Comparison of ENCODE assay signal across 14 cellular contexts in genomic region chr19:7788178-7788932, GRCh38. TPM values are rescaled to one million over a fixed set of nuclear protein-coding genes. Genes with fewer than 3 reads are reported as not detected.
DNase-seq lines count a peak whose midpoint lies in the region; ATAC-seq and TF ChIP-seq lines count a peak whose summit lies in the region.
"Had no signal": no experiment of that assay in that cellular context is flagged by ENCODE, and none has a peak within 500 bp of the region (broad histone marks: within the 10 kb centered on the region; RNA-seq: fewer than 3 reads in every experiment).

No MANE protein-coding gene starts in this region.

- peaks cover 0 to 9% (median 0%) of the 10 kb centered on the region in 12 donors for H3K9me3 ChIP-seq in heart left ventricle
- no peaks in the 10 kb centered on the region for H3K9me3 ChIP-seq in vagina
- H3K9me3 ChIP-seq: SJSA1 had no signal

- 2 to 3% (median 2%) methylated on average over 17 to 67 of the region's 67 CpGs for WGBS in heart left ventricle, 4 donors

- H3K27me3 ChIP-seq in heart left ventricle: peaks cover 18 to 71% (median 44%) of the 10 kb centered on the region in 9 donors
- no peaks in the 10 kb centered on the region for H3K27me3 ChIP-seq in vagina
- H3K27me3 ChIP-seq: SJSA1 had no signal

- no peak for TF ChIP-seq CTCF in heart left ventricle (IDR thresholded peaks at IDR 0.05)
- TF ChIP-seq CTCF in glutamatergic neuron (IDR thresholded peaks at IDR 0.05; ENCODE audit: partially characterized antibody, unreplicated experiment): no peak
- no peak for TF ChIP-seq CTCF in vagina (IDR thresholded peaks at IDR 0.05)

- H3K36me3 ChIP-seq in heart left ventricle: no peaks in the 10 kb centered on the region
- no peaks in the 10 kb centered on the region for H3K36me3 ChIP-seq in vagina
- H3K36me3 ChIP-seq: HAP-1, SJSA1 had no signal

- H3K4me3 Mint-ChIP-seq in glutamatergic neuron (ENCODE audit: unreplicated experiment): no peak overlapping the region
- H3K4me3 Mint-ChIP-seq in naive B cell: peak overlapping the region in 7 of 8 donors; percentile 15 to 91 (median 71)

- TF ChIP-seq POLR2A in heart left ventricle (IDR thresholded peaks at IDR 0.05) (no peak), vagina (IDR thresholded peaks at IDR 0.05) (no peak)

- H3K27ac Mint-ChIP-seq in glutamatergic neuron (ENCODE audit: unreplicated experiment): no peak overlapping the region
- H3K27ac Mint-ChIP-seq in naive B cell: no peak overlapping the region
- H3K27ac Mint-ChIP-seq: activated naive CD4-positive, alpha-beta T cell treated with anti-CD3 and anti-CD28 coated beads for 36 hours had no signal

- H3K4me1 ChIP-seq in heart left ventricle (peaks cover 0 to 12% (median 0%) of the 10 kb centered on the region in 12 donors), vagina (peaks cover 9% of the 10 kb centered on the region)
- H3K4me1 ChIP-seq: HAP-1, SJSA1 had no signal

- peaks cover 8% of the 10 kb centered on the region for H3K9me3 Mint-ChIP-seq in glutamatergic neuron (ENCODE audit: unreplicated experiment)
- peaks cover 0 to 10% (median 5%) of the 10 kb centered on the region in 7 donors for H3K9me3 Mint-ChIP-seq in naive B cell
- H3K9me3 Mint-ChIP-seq: activated naive CD4-positive, alpha-beta T cell treated with anti-CD3 and anti-CD28 coated beads for 36 hours had no signal

- peaks cover 8% of the 10 kb centered on the region for H3K36me3 Mint-ChIP-seq in glutamatergic neuron (ENCODE audit: unreplicated experiment)
- no peaks in the 10 kb centered on the region for H3K36me3 Mint-ChIP-seq in naive B cell

- H3K4me1 Mint-ChIP-seq in glutamatergic neuron (ENCODE audit: low read depth, unreplicated experiment) (no peaks in the 10 kb centered on the region), naive B cell (peaks cover 19 to 32% (median 26%) of the 10 kb centered on the region in 3 donors)

- H3K27me3 Mint-ChIP-seq in glutamatergic neuron (ENCODE audit: unreplicated experiment) (peaks cover 8% of the 10 kb centered on the region), naive B cell (peaks cover 4 to 52% (median 30%) of the 10 kb centered on the region in 3 donors)

- H3K27ac ChIP-seq in heart left ventricle (no peak overlapping the region), vagina (no peak overlapping the region)
- H3K27ac ChIP-seq: SJSA1 had no signal

- DNase-seq in heart left ventricle (peak in 1 of 5 donors; percentile 60), cardiac septum (ENCODE audit: low spot score) (no peak), glutamatergic neuron (peak; percentile 57), naive B cell (no peak), vagina (ENCODE audit: extremely low spot score in 2 of 2) (no peak), RPMI8226 (no peak)
- DNase-seq in activated T-cell treated with anti-CD3 and anti-CD28 coated beads, Interleukin-2, amount 50 U/mL, for 1 hour: no peak
- DNase-seq: activated naive CD4-positive, alpha-beta T cell treated with anti-CD3 and anti-CD28 coated beads for 36 hours; Calu3; NCI-H2029 treated with DMSO at 0.1 percent for 48 hours had no signal

- intact Hi-C loops in heart left ventricle (cut with DNase I) (loop anchor here in 1 of 10 donors (10.0 kb wide), 1 partner anchor 204 kb away; no protein-coding TSS in a partner anchor), cardiac septum (cut with DNase I) (no loop called here), vagina (cut with DNase I) (no loop called here)

- ATAC-seq in heart left ventricle (peak in 2 of 4 donors; percentile 12 to 22), naive B cell (ENCODE audit: low read depth in 2 of 2) (peak; percentile 17 to 24), GM18517 (IDR thresholded peaks at IDR 0.05; ENCODE audit: unreplicated experiment) (no peak)

- peak overlapping the region in 7 of 12 donors; percentile 1 to 46 (median 27) for H3K4me3 ChIP-seq in heart left ventricle
- H3K4me3 ChIP-seq in vagina: no peak overlapping the region
- H3K4me3 ChIP-seq: HAP-1, SJSA1 had no signal

RNA-seq across cellular contexts. Expression of gene CLEC4M, which starts 25.3 kb away (rescaled TPM):
- total RNA-seq in heart left ventricle: not detected
- polyA plus RNA-seq in heart left ventricle: not detected
- total RNA-seq in cardiac septum: not detected
- not detected for total RNA-seq in glutamatergic neuron (ENCODE audit: unreplicated experiment)
- under 1 TPM in 3 of 6 donors, not detected in 3; 0.17 to 0.41 (median 0.21) TPM for polyA plus RNA-seq in naive B cell (ENCODE audit: low read depth in 6 of 6)
- not detected for total RNA-seq in vagina
- total RNA-seq: activated naive CD4-positive, alpha-beta T cell treated with anti-CD3 and anti-CD28 coated beads for 36 hours; bronchial epithelial cell; Calu3; SJSA1 had no signal

RNA-seq across cellular contexts. Expression of gene CD209, which starts 41.0 kb away (rescaled TPM):
- 10 to 100 TPM in 2 of 9 donors, 1 to 10 TPM in 7; 1.3 to 56.2 (median 5.4) TPM for total RNA-seq in heart left ventricle
- polyA plus RNA-seq in heart left ventricle: under 1 TPM; 0.53 to 0.75 TPM
- 7.6 TPM for total RNA-seq in cardiac septum
- not detected for total RNA-seq in glutamatergic neuron (ENCODE audit: unreplicated experiment)
- not detected for polyA plus RNA-seq in naive B cell (ENCODE audit: low read depth in 6 of 6)
- total RNA-seq in vagina: 8.8 TPM
- total RNA-seq: activated naive CD4-positive, alpha-beta T cell treated with anti-CD3 and anti-CD28 coated beads for 36 hours; bronchial epithelial cell; Calu3; SJSA1 had no signal

RNA-seq across cellular contexts. Expression of gene EVI5L, which starts 41.7 kb away (rescaled TPM):
- total RNA-seq in heart left ventricle: 10 to 100 TPM; 18.2 to 41.9 (median 22.1) TPM
- polyA plus RNA-seq in heart left ventricle: 10 to 100 TPM; 20.5 to 34.7 TPM
- total RNA-seq in cardiac septum: 23.6 TPM
- 36.4 TPM for total RNA-seq in glutamatergic neuron (ENCODE audit: unreplicated experiment)
- polyA plus RNA-seq in naive B cell (ENCODE audit: low read depth in 6 of 6): 1 to 10 TPM in 5 of 6 donors, under 1 TPM in 1; 0.63 to 4.0 (median 1.6) TPM
- 17.2 TPM for total RNA-seq in vagina

RNA-seq across cellular contexts. Expression of gene CLEC4G, which starts 56.4 kb away (rescaled TPM):
- total RNA-seq in heart left ventricle: 1 to 10 TPM in 4 of 9 donors, under 1 TPM in 4, not detected in 1; 0.29 to 6.4 (median 1.1) TPM
- polyA plus RNA-seq in heart left ventricle: under 1 TPM; 0.22 to 0.38 TPM
- 0.92 TPM for total RNA-seq in cardiac septum
- 14.8 TPM for total RNA-seq in glutamatergic neuron (ENCODE audit: unreplicated experiment)
- 1 to 10 TPM; 1.4 to 3.2 (median 1.8) TPM for polyA plus RNA-seq in naive B cell (ENCODE audit: low read depth in 6 of 6)
- 0.98 TPM for total RNA-seq in vagina
- total RNA-seq: activated naive CD4-positive, alpha-beta T cell treated with anti-CD3 and anti-CD28 coated beads for 36 hours; bronchial epithelial cell; Calu3; SJSA1 had no signal

Comparison
In these comparisons a context has a peak if more than half of its experiments do, and no peak if none do; other contexts are left out.
1. H3K4me3 ChIP-seq: peak in heart left ventricle (7 of 12); none in vagina (0 of 2).